ENCODE assay signal across 3 cellular contexts in the genomic region with DNA sequence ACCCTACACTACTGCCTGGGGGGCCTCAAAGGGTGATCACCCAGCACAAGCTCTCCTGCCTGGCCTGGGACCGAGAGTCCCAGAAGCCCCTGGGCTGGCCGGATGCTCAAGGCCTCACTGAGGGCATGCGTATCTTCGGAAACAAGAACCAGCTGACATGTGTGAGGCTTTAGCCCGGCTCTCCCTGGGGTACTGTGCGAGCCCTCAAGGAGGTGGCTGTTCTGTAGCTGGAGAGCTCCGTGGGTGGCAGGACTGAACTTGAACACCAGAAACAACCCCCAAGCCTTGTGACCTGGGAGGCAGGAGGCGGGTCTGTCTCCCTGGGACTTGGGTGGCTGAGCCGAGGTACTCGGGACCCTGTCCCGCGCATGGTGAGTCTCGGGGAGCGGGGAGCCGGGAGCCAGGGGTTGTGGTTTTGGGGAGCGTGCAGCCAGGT.
TF ChIP-seq lines count a peak whose summit lies in the region.

No MANE protein-coding gene starts in this region.

TF ChIP-seq in A549, 52 proteins besides CTCF, POLR2A, EP300 and RAD21:
- TF ChIP-seq SREBF2 (IDR thresholded peaks at IDR 0.05) (no peak), TFCP2L1 (CRISPR knock-in tag; IDR thresholded peaks at IDR 0.05) (no peak), TP53 (CRISPR knock-in tag; IDR thresholded peaks at IDR 0.05) (no peak), ZFP36 (IDR thresholded peaks at IDR 0.05; ENCODE audit: borderline replicate concordance, partially characterized antibody) (no peak)
- TF ChIP-seq, protein P1, sequence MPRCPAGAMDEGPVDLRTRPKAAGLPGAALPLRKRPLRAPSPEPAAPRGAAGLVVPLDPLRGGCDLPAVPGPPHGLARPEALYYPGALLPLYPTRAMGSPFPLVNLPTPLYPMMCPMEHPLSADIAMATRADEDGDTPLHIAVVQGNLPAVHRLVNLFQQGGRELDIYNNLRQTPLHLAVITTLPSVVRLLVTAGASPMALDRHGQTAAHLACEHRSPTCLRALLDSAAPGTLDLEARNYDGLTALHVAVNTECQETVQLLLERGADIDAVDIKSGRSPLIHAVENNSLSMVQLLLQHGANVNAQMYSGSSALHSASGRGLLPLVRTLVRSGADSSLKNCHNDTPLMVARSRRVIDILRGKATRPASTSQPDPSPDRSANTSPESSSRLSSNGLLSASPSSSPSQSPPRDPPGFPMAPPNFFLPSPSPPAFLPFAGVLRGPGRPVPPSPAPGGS (IDR thresholded peaks at IDR 0.05), result no peak

TF ChIP-seq in IMR-90, 13 proteins besides CTCF, POLR2A, EP300 and RAD21:
- TF ChIP-seq SMC3 (IDR thresholded peaks at IDR 0.05; ENCODE audit: low read depth, low read length) (no peak), RCOR1 (IDR thresholded peaks at IDR 0.05; ENCODE audit: insufficient replicate concordance, low read length) (no peak), FOS (IDR thresholded peaks at IDR 0.05; ENCODE audit: low read depth, low read length) (no peak), BHLHE40 (IDR thresholded peaks at IDR 0.05; ENCODE audit: low read depth, low read length) (no peak), MAFK (IDR thresholded peaks at IDR 0.05; ENCODE audit: low read depth, low read length) (no peak), MAZ (IDR thresholded peaks at IDR 0.05; ENCODE audit: borderline replicate concordance, low read depth, low read length) (no peak), CEBPB (IDR thresholded peaks at IDR 0.05; ENCODE audit: low read depth, low read length) (no peak)
- TF ChIP-seq, protein P2, sequence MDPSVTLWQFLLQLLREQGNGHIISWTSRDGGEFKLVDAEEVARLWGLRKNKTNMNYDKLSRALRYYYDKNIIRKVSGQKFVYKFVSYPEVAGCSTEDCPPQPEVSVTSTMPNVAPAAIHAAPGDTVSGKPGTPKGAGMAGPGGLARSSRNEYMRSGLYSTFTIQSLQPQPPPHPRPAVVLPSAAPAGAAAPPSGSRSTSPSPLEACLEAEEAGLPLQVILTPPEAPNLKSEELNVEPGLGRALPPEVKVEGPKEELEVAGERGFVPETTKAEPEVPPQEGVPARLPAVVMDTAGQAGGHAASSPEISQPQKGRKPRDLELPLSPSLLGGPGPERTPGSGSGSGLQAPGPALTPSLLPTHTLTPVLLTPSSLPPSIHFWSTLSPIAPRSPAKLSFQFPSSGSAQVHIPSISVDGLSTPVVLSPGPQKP (IDR thresholded peaks at IDR 0.05; ENCODE audit: borderline replicate concordance, low read depth, low read length), result no peak

TF ChIP-seq in WTC11, 78 proteins besides CTCF, POLR2A, EP300 and RAD21:
- TF ChIP-seq NR2C2 (CRISPR knock-in tag; IDR thresholded peaks at IDR 0.05) (no peak), GABPB1 (CRISPR knock-in tag; IDR thresholded peaks at IDR 0.05) (0 out of 2 replicates have a peak, but pooled peaks have one; percentile 23), TEAD4 (CRISPR knock-in tag; IDR thresholded peaks at IDR 0.05) (no peak), ZNF232 (CRISPR knock-in tag; IDR thresholded peaks at IDR 0.05) (no peak)
- TF ChIP-seq, protein P3, sequence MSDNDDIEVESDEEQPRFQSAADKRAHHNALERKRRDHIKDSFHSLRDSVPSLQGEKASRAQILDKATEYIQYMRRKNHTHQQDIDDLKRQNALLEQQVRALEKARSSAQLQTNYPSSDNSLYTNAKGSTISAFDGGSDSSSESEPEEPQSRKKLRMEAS (CRISPR knock-in tag; IDR thresholded peaks at IDR 0.05), result no peak
